15 cellular contexts compared by ENCODE assay signal in the genomic region with DNA sequence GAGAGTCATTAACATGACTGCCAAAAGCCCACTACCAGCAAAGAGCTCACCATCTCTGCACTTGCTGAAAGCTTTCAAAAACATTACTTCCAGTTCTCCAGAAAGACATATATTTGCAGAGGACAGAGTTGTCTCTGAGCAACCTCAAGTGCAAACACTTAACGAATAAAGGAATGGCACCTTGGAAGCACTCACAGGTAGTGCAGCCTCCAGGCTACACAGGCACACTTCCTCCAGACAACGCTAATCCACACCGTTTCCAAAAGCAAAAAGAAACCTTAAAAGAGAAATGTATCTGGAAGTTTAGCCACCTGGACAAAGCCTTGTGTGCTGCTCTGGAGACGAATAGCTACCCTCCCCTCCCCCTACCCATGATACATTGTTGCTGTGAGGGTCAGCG. TPM values are rescaled to one million over a fixed set of nuclear protein-coding genes. Genes with fewer than 3 reads are reported as not detected.
"Had no signal": no experiment of that assay in that cellular context is flagged by ENCODE, and none has a peak within 500 bp of the region (broad histone marks: within the 10 kb centered on the region; RNA-seq: fewer than 3 reads in every experiment).

No MANE protein-coding gene starts in this region.

RNA-seq across cellular contexts. Expression of a gene that starts 53.1 kb away (rescaled TPM):
- total RNA-seq: activated B cell treated with CpG ODN at 0.5 μM for 24 hours; activated CD4-positive, alpha-beta memory T cell treated with anti-CD3 and anti-CD28 coated beads for 36 hours; activated CD4-positive, alpha-beta memory T cell treated with anti-CD3 and anti-CD28 coated beads, Interleukin-2, amount 10 ng/mL, durations not matched to agents 7 days and 5 days; activated CD4-positive, alpha-beta T cell treated with anti-CD3 and anti-CD28 coated beads for 36 hours; activated CD4-positive, alpha-beta T cell treated with anti-CD3 and anti-CD28 coated beads, Interleukin-2, amount 10 ng/mL, durations not matched to agents 24 days and 14 days; activated CD4-positive, alpha-beta T cell treated with anti-CD3 and anti-CD28 coated beads, Interleukin-2, amount 10 ng/mL, durations not matched to agents 7 days and 5 days; activated CD8-positive, alpha-beta memory T cell treated with anti-CD3 and anti-CD28 coated beads for 36 hours; activated CD8-positive, alpha-beta memory T cell treated with anti-CD3 and anti-CD28 coated beads, Interleukin-2, amount 10 ng/mL, durations not matched to agents 7 days and 5 days; activated CD8-positive, alpha-beta T cell treated with anti-CD3 and anti-CD28 coated beads for 36 hours; activated CD8-positive, alpha-beta T cell treated with anti-CD3 and anti-CD28 coated beads, Interleukin-2, amount 10 ng/mL, durations not matched to agents 7 days and 5 days; T-cell; T-helper 1 cell treated with Interleukin-12 subunit alpha and Interleukin-12 subunit beta and Interleukin-4 antibody, amounts not matched to agents 30 ng/mL and 1 ng/mL, for 36 hours; T-helper 17 cell; T-helper 2 cell treated with Interferon-gamma antibody and Interleukin-4, amounts not matched to agents 100 ng/mL and 5 ng/mL, for 36 hours; WTC11 had no signal
